ENCODE assay signal across 8 cellular contexts in the genomic region with DNA sequence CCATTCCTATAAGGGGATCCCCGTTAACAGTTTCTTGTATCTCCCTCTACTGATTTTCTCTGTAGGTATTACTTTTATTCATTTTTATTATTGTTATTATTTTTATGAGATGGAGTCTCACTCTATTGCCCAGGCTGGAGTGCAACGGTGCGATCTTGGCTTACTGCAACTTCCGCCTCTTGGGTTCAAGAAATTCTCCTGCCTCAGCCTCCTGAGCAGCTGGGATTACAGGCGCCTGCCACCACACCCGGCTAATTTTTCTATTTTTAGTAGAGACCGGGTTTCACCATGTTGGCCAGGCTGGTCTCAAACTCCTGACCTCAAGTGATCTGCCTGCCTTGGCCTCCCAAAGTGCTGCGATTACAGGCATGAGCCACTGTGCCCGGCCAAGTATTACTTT. TPM values are rescaled to one million over a fixed set of nuclear protein-coding genes. Genes with fewer than 3 reads are reported as not detected.
DNase-seq lines count a peak whose midpoint lies in the region; ATAC-seq and TF ChIP-seq lines count a peak whose summit lies in the region.
"Not testable (repeated sequence)": the region's sequence is repeated elsewhere in the genome, so short reads cannot be mapped to it uniquely, and the experiment has no call there.
"Had no signal": no experiment of that assay in that cellular context is flagged by ENCODE, and none has a peak within 500 bp of the region (broad histone marks: within the 10 kb centered on the region; RNA-seq: fewer than 3 reads in every experiment).

No MANE protein-coding gene starts in this region.

- peak overlapping the region; percentile 72 to 99 (median 86) for H3K27ac ChIP-seq in esophagus muscularis mucosa (replicated peaks in 1 of 4)
- peak overlapping the region; percentile 25 for H3K27ac ChIP-seq in lower lobe of right lung
- H3K27ac ChIP-seq in prostate gland, result peak overlapping the region; percentile 41 to 56
- H3K27ac ChIP-seq in stomach, result peak overlapping the region; percentile 71 to 96 (median 83)

- peak overlapping the region; percentile 86 for H3K27ac Mint-ChIP-seq in T-helper 17 cell
- H3K27ac Mint-ChIP-seq in activated naive CD8-positive, alpha-beta T cell treated with anti-CD3 and anti-CD28 coated beads for 36 hours, result peak overlapping the region; percentile 91

- peaks cover 54% of the 10 kb centered on the region for H3K4me1 Mint-ChIP-seq in T-helper 17 cell
- H3K4me1 Mint-ChIP-seq in activated naive CD8-positive, alpha-beta T cell treated with anti-CD3 and anti-CD28 coated beads for 36 hours, result peaks cover 65% of the 10 kb centered on the region

- peak; percentile 5 for ATAC-seq in HG02642 (IDR thresholded peaks at IDR 0.05; ENCODE audit: poor library complexity, unreplicated experiment)
- not testable (repeated sequence) for ATAC-seq in T-helper 17 cell, lower lobe of right lung

- not testable (repeated sequence) for H3K9me3 Mint-ChIP-seq in activated naive CD8-positive, alpha-beta T cell treated with anti-CD3 and anti-CD28 coated beads for 36 hours

- H3K27me3 Mint-ChIP-seq in T-helper 17 cell; activated naive CD8-positive, alpha-beta T cell treated with anti-CD3 and anti-CD28 coated beads for 36 hours: not testable (repeated sequence)

- not testable (repeated sequence) for H3K27me3 ChIP-seq in esophagus muscularis mucosa; lower lobe of right lung (ENCODE audit: low read depth); prostate gland (replicated peaks; ENCODE audit: insufficient read depth); stomach

- H3K4me1 ChIP-seq in esophagus muscularis mucosa (peaks cover 81 to 98% (median 92%) of the 10 kb centered on the region in 4 donors), lower lobe of right lung (peaks cover 80% of the 10 kb centered on the region), stomach (peaks cover 66 to 98% (median 85%) of the 10 kb centered on the region in 4 donors)
- H3K4me1 ChIP-seq in prostate gland (replicated peaks), result not testable (repeated sequence)

- not testable (repeated sequence) for TF ChIP-seq EP300 in esophagus muscularis mucosa (IDR thresholded peaks at IDR 0.05); stomach (IDR thresholded peaks at IDR 0.05)

- not testable (repeated sequence) for TF ChIP-seq POLR2A in esophagus muscularis mucosa (IDR thresholded peaks at IDR 0.05; ENCODE audit: low read depth); prostate gland (IDR thresholded peaks at IDR 0.05); stomach (IDR thresholded peaks at IDR 0.05)

- H3K4me3 Mint-ChIP-seq in T-helper 17 cell; activated naive CD8-positive, alpha-beta T cell treated with anti-CD3 and anti-CD28 coated beads for 36 hours: not testable (repeated sequence)

- not testable (repeated sequence) for TF ChIP-seq CTCF in esophagus muscularis mucosa (IDR thresholded peaks at IDR 0.05); lower lobe of right lung (IDR thresholded peaks at IDR 0.05); prostate gland (IDR thresholded peaks at IDR 0.05); stomach (IDR thresholded peaks at IDR 0.05)

- H3K9me3 ChIP-seq in T-helper 17 cell (ENCODE audit: control insufficient read depth, low read length, poor library complexity, severe bottlenecking); esophagus muscularis mucosa; lower lobe of right lung; prostate gland; stomach: not testable (repeated sequence)

- H3K36me3 ChIP-seq in esophagus muscularis mucosa, lower lobe of right lung, prostate gland, stomach: not testable (repeated sequence)

- not testable (repeated sequence) for DNase-seq in T-helper 17 cell; activated naive CD8-positive, alpha-beta T cell treated with anti-CD3 and anti-CD28 coated beads for 36 hours; esophagus muscularis mucosa (ENCODE audit: extremely low spot score); lower lobe of right lung; prostate gland (ENCODE audit: low spot score); stomach

- 67% methylated on average over 9 of the region's 9 CpGs for whole genome bisulfite sequencing in esophagus muscularis mucosa
- 84% methylated on average over 9 of the region's 9 CpGs for WGBS in prostate gland
- 64 to 78% (median 71%) methylated on average over 9 of the region's 9 CpGs for WGBS in stomach, 5 donors

- not testable (repeated sequence) for H3K36me3 Mint-ChIP-seq in T-helper 17 cell (ENCODE audit: low read depth)
- peaks cover 39% of the 10 kb centered on the region for H3K36me3 Mint-ChIP-seq in activated naive CD8-positive, alpha-beta T cell treated with anti-CD3 and anti-CD28 coated beads for 36 hours

- intact Hi-C loops in esophagus muscularis mucosa (cut with DNase I); lower lobe of right lung (cut with DNase I); prostate gland (cut with DNase I); stomach (cut with DNase I; ENCODE audit: low total_unique reads): not testable (repeated sequence)

- not testable (repeated sequence) for H3K4me3 ChIP-seq in esophagus muscularis mucosa, lower lobe of right lung, prostate gland, stomach

RNA-seq across cellular contexts. Expression of gene MAP3K14, which starts 14.6 kb away (rescaled TPM):
- total RNA-seq in T-helper 17 cell, result 10 to 100 TPM; 43.8 to 49.1 TPM
- 10 to 100 TPM; 27.1 to 28.3 TPM for total RNA-seq in activated naive CD8-positive, alpha-beta T cell treated with anti-CD3 and anti-CD28 coated beads for 36 hours
- total RNA-seq in esophagus muscularis mucosa, result 10 to 100 TPM in 3 of 4 donors, 1 to 10 TPM in 1; 7.8 to 26.5 (median 10.6) TPM
- total RNA-seq in lower lobe of right lung, result 9.3 TPM
- total RNA-seq in prostate gland, result 10 to 100 TPM; 12.5 to 16.1 TPM
- total RNA-seq in stomach, result 10 to 100 TPM in 2 of 5 donors, 1 to 10 TPM in 3; 1.2 to 17.7 (median 9.7) TPM
- polyA plus RNA-seq in stomach, result 10 to 100 TPM in 1 of 3 donors, 1 to 10 TPM in 2; 6.3 to 11.0 (median 6.4) TPM

RNA-seq across cellular contexts. Expression of gene SPATA32, which starts 40.3 kb away (rescaled TPM):
- total RNA-seq in T-helper 17 cell (under 1 TPM in 1 of 2 donors, not detected in 1; 0.17 TPM), esophagus muscularis mucosa (not detected), lower lobe of right lung (not detected), prostate gland (1 to 10 TPM in 1 of 2 donors, not detected in 1; 3.2 TPM), stomach (not detected)
- under 1 TPM; 0.62 to 0.68 TPM for total RNA-seq in activated naive CD8-positive, alpha-beta T cell treated with anti-CD3 and anti-CD28 coated beads for 36 hours
- polyA plus RNA-seq in stomach, result not detected
- total RNA-seq: HT-29 had no signal

Comparison
In these comparisons a context has a peak if more than half of its experiments do, and no peak if none do; other contexts are left out.
1. H3K27ac ChIP-seq: peak in every context shown above with its lines; median percentile 86 in esophagus muscularis mucosa; 83 in stomach; 48 in prostate gland; 25 in lower lobe of right lung.